ENCODE assay signal across 15 cellular contexts in genomic region chr10:895324-895723, GRCh38. TPM values are rescaled to one million over a fixed set of nuclear protein-coding genes. Genes with fewer than 3 reads are reported as not detected.
DNase-seq lines count a peak whose midpoint lies in the region; ATAC-seq and TF ChIP-seq lines count a peak whose summit lies in the region.
"Had no signal": no experiment of that assay in that cellular context is flagged by ENCODE, and none has a peak within 500 bp of the region (broad histone marks: within the 10 kb centered on the region; RNA-seq: fewer than 3 reads in every experiment).

No MANE protein-coding gene starts in this region.

- H3K4me2 ChIP-seq in GM23338, result no peak overlapping the region

- H3K27ac Mint-ChIP-seq in GM23338 (peak overlapping the region; percentile 53; the same call in 1 of the 2 replicates), chondrocyte (ENCODE audit: unreplicated experiment) (peak overlapping the region; percentile 54)
- H3K27ac Mint-ChIP-seq in activated CD8-positive, alpha-beta memory T cell treated with anti-CD3 and anti-CD28 coated beads, Interleukin-2, amount 10 ng/mL, durations not matched to agents 7 days and 5 days, result no peak overlapping the region
- no peak overlapping the region for H3K27ac Mint-ChIP-seq in effector memory CD8-positive, alpha-beta T cell
- H3K27ac Mint-ChIP-seq: B cell; CD4-positive, alpha-beta T cell; IgD-negative memory B cell had no signal

- intact Hi-C loops in prostate gland (cut with DNase I), result no loop called here

- H3K4me1 ChIP-seq in GM23338 (ENCODE audit: insufficient read depth), result no peaks in the 10 kb centered on the region; the same call in 1 of the 2 replicates
- no peaks in the 10 kb centered on the region for H3K4me1 ChIP-seq in prostate gland (replicated peaks)

- WGBS in prostate gland, result 67% methylated on average over 4 of the region's 4 CpGs

- no peak for TF ChIP-seq POLR2A in prostate gland (IDR thresholded peaks at IDR 0.05)

- peaks cover 21% of the 10 kb centered on the region; the same call in 2 of the 3 replicates for H3K4me1 Mint-ChIP-seq in GM23338
- H3K4me1 Mint-ChIP-seq in chondrocyte (ENCODE audit: low read depth), result peaks cover 22% of the 10 kb centered on the region
- H3K4me1 Mint-ChIP-seq in activated CD8-positive, alpha-beta memory T cell treated with anti-CD3 and anti-CD28 coated beads, Interleukin-2, amount 10 ng/mL, durations not matched to agents 7 days and 5 days, result peaks cover 16% of the 10 kb centered on the region
- H3K4me1 Mint-ChIP-seq in effector memory CD8-positive, alpha-beta T cell (ENCODE audit: low read depth in 2 of 2), result peaks cover 33 to 44% of the 10 kb centered on the region in 2 donors

- CTCF ChIA-PET in activated CD8-positive, alpha-beta memory T cell treated with anti-CD3 and anti-CD28 coated beads, Interleukin-2, amount 10 ng/mL, durations not matched to agents 7 days and 5 days (lab: Charles Lee), result no interaction called here

- ATAC-seq in GM23338, result no peak
- ATAC-seq in activated CD8-positive, alpha-beta memory T cell treated with anti-CD3 and anti-CD28 coated beads, Interleukin-2, amount 10 ng/mL, durations not matched to agents 7 days and 5 days, result no peak
- no peak for ATAC-seq in effector memory CD8-positive, alpha-beta T cell (replicated peaks)
- ATAC-seq: GM12878 had no signal

- H3K9me3 ChIP-seq in prostate gland, result no peaks in the 10 kb centered on the region

- no peaks in the 10 kb centered on the region for H3K9me2 ChIP-seq in GM23338 (ENCODE audit: insufficient read depth)

- H3K27me3 Mint-ChIP-seq in GM23338 (ENCODE audit: insufficient read depth, low read depth, poor library complexity) (peaks cover 2% of the 10 kb centered on the region), chondrocyte (ENCODE audit: low read depth) (no peaks in the 10 kb centered on the region)
- no peaks in the 10 kb centered on the region for H3K27me3 Mint-ChIP-seq in activated CD8-positive, alpha-beta memory T cell treated with anti-CD3 and anti-CD28 coated beads, Interleukin-2, amount 10 ng/mL, durations not matched to agents 7 days and 5 days
- no peaks in the 10 kb centered on the region for H3K27me3 Mint-ChIP-seq in effector memory CD8-positive, alpha-beta T cell
- H3K27me3 Mint-ChIP-seq: B cell; CD4-positive, alpha-beta T cell; IgD-negative memory B cell had no signal

- peak; percentile 58 for DNase-seq in DMS53 (lab: John Stamatoyannopoulos, UW)
- no peak for DNase-seq in GM23338 (ENCODE audit: low spot score)
- DNase-seq in chondrocyte (ENCODE audit: low spot score), result no peak
- peak; percentile 18 for DNase-seq in prostate gland (ENCODE audit: low spot score)
- DNase-seq in activated CD8-positive, alpha-beta memory T cell treated with anti-CD3 and anti-CD28 coated beads, Interleukin-2, amount 10 ng/mL, durations not matched to agents 7 days and 5 days, result no peak
- no peak for DNase-seq in DMS 273 (lab: John Stamatoyannopoulos, UW; ENCODE audit: unreplicated experiment)
- DNase-seq in effector memory CD8-positive, alpha-beta T cell, result no peak
- DNase-seq: C1 segment of cervical spinal cord; CD4-positive, alpha-beta T cell; DMS153; GM23248; H7 had no signal

- H3K4me3 ChIP-seq in GM23338, result no peak overlapping the region
- no peak overlapping the region for H3K4me3 ChIP-seq in prostate gland
- H3K4me3 ChIP-seq: GM12878, GM23248 had no signal

- no peaks in the 10 kb centered on the region for H3K27me3 ChIP-seq in GM23338 (ENCODE audit: insufficient read depth)
- H3K27me3 ChIP-seq in prostate gland (replicated peaks; ENCODE audit: insufficient read depth), result no peaks in the 10 kb centered on the region

- H3K36me3 Mint-ChIP-seq in GM23338 (ENCODE audit: low read depth), result no peaks in the 10 kb centered on the region
- no peaks in the 10 kb centered on the region for H3K36me3 Mint-ChIP-seq in chondrocyte (ENCODE audit: low read depth)
- H3K36me3 Mint-ChIP-seq in activated CD8-positive, alpha-beta memory T cell treated with anti-CD3 and anti-CD28 coated beads, Interleukin-2, amount 10 ng/mL, durations not matched to agents 7 days and 5 days, result peaks cover 8% of the 10 kb centered on the region
- H3K36me3 Mint-ChIP-seq in effector memory CD8-positive, alpha-beta T cell (ENCODE audit: insufficient read depth), result peaks cover 5% of the 10 kb centered on the region
- H3K36me3 Mint-ChIP-seq: IgD-negative memory B cell had no signal

- peaks cover 52% of the 10 kb centered on the region for H4K20me1 ChIP-seq in GM23338 (replicated peaks; ENCODE audit: insufficient read depth)

- H3F3A ChIP-seq in GM23338 (replicated peaks; ENCODE audit: low read depth), result no peaks in the 10 kb centered on the region

- H3K27ac ChIP-seq in GM23338 (ENCODE audit: low read depth) (no peak overlapping the region), prostate gland (no peak overlapping the region)
- H3K27ac ChIP-seq: GM23248 had no signal

- H3K36me3 ChIP-seq in GM23338 (ENCODE audit: insufficient read depth) (no peaks in the 10 kb centered on the region), prostate gland (no peaks in the 10 kb centered on the region)

- H3K79me2 ChIP-seq in GM23338 (replicated peaks; ENCODE audit: insufficient read depth), result peaks cover 100% of the 10 kb centered on the region

- H3K4me3 Mint-ChIP-seq in GM23338 (no peak overlapping the region), chondrocyte (ENCODE audit: unreplicated experiment) (no peak overlapping the region)
- H3K4me3 Mint-ChIP-seq in activated CD8-positive, alpha-beta memory T cell treated with anti-CD3 and anti-CD28 coated beads, Interleukin-2, amount 10 ng/mL, durations not matched to agents 7 days and 5 days, result no peak overlapping the region
- H3K4me3 Mint-ChIP-seq in effector memory CD8-positive, alpha-beta T cell, result no peak overlapping the region
- H3K4me3 Mint-ChIP-seq: B cell; CD4-positive, alpha-beta T cell; IgD-negative memory B cell had no signal

- H3K9me3 Mint-ChIP-seq in GM23338 (no peaks in the 10 kb centered on the region), chondrocyte (ENCODE audit: low read depth) (no peaks in the 10 kb centered on the region)
- H3K9me3 Mint-ChIP-seq in activated CD8-positive, alpha-beta memory T cell treated with anti-CD3 and anti-CD28 coated beads, Interleukin-2, amount 10 ng/mL, durations not matched to agents 7 days and 5 days (ENCODE audit: low read depth), result no peaks in the 10 kb centered on the region
- no peaks in the 10 kb centered on the region for H3K9me3 Mint-ChIP-seq in effector memory CD8-positive, alpha-beta T cell
- H3K9me3 Mint-ChIP-seq: CD4-positive, alpha-beta T cell; IgD-negative memory B cell had no signal

- no peak overlapping the region for H2AFZ ChIP-seq in GM23338
- H2AFZ ChIP-seq: GM23248 had no signal

- TF ChIP-seq CTCF in GM23338 (conservative IDR thresholded peaks at IDR 0.05; ENCODE audit: low read depth in 2 of 2) (no peak), chondrocyte (IDR thresholded peaks at IDR 0.05) (no peak), prostate gland (IDR thresholded peaks at IDR 0.05) (no peak)

TF ChIP-seq in GM23338, 12 proteins besides CTCF, POLR2A, EP300 and RAD21 (continues in another document):
- TF ChIP-seq EZH2 (IDR thresholded peaks at IDR 0.05; ENCODE audit: low read depth, unreplicated experiment), result no peak
- TF ChIP-seq, protein P1, sequence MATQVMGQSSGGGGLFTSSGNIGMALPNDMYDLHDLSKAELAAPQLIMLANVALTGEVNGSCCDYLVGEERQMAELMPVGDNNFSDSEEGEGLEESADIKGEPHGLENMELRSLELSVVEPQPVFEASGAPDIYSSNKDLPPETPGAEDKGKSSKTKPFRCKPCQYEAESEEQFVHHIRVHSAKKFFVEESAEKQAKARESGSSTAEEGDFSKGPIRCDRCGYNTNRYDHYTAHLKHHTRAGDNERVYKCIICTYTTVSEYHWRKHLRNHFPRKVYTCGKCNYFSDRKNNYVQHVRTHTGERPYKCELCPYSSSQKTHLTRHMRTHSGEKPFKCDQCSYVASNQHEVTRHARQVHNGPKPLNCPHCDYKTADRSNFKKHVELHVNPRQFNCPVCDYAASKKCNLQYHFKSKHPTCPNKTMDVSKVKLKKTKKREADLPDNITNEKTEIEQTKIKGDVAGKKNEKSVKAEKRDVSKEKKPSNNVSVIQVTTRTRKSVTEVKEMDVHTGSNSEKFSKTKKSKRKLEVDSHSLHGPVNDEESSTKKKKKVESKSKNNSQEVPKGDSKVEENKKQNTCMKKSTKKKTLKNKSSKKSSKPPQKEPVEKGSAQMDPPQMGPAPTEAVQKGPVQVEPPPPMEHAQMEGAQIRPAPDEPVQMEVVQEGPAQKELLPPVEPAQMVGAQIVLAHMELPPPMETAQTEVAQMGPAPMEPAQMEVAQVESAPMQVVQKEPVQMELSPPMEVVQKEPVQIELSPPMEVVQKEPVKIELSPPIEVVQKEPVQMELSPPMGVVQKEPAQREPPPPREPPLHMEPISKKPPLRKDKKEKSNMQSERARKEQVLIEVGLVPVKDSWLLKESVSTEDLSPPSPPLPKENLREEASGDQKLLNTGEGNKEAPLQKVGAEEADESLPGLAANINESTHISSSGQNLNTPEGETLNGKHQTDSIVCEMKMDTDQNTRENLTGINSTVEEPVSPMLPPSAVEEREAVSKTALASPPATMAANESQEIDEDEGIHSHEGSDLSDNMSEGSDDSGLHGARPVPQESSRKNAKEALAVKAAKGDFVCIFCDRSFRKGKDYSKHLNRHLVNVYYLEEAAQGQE (IDR thresholded peaks at IDR 0.05; ENCODE audit: unreplicated experiment), result no peak

RNA-seq across cellular contexts. Expression of gene LARP4B, which starts 36.2 kb away (rescaled TPM):
- total RNA-seq in GM23338 (2014; rRNA removed; shearing (Covaris generic)), result 52.3 and 59.6 TPM in 2 replicates
- polyA plus RNA-seq in GM23338 (2016; fragmentation: Nextera tagmentation; extraction: Ambion mirVana), result 14.6 and 18.3 TPM in 2 replicates
- total RNA-seq in chondrocyte (57.4 to 72.0 TPM (median 67.1 TPM) in 3 replicates), prostate gland (10 to 100 TPM; 51.9 to 95.4 TPM)
- total RNA-seq in activated CD8-positive, alpha-beta memory T cell treated with anti-CD3 and anti-CD28 coated beads, Interleukin-2, amount 10 ng/mL, durations not matched to agents 7 days and 5 days, result 100 to 1,000 TPM; 126 to 135 TPM

Comparison
In these comparisons a context has a peak if more than half of its experiments do, and no peak if none do; other contexts are left out.
1. DNase-seq: peak in DMS53 (single experiment) and prostate gland (single experiment); none in GM23338 (single experiment), chondrocyte (single experiment), activated CD8-positive, alpha-beta memory T cell treated with anti-CD3 and anti-CD28 coated beads, Interleukin-2, amount 10 ng/mL, durations not matched to agents 7 days and 5 days (single experiment), DMS 273 (single experiment) and effector memory CD8-positive, alpha-beta T cell (0 of 3).
2. H3K27ac Mint-ChIP-seq: peak in GM23338 (single experiment) and chondrocyte (single experiment); none in activated CD8-positive, alpha-beta memory T cell treated with anti-CD3 and anti-CD28 coated beads, Interleukin-2, amount 10 ng/mL, durations not matched to agents 7 days and 5 days (single experiment) and effector memory CD8-positive, alpha-beta T cell (0 of 2).